ENCODE assay signal across 9 cellular contexts in genomic region chr12:108853426-108853825, GRCh38. TPM values are rescaled to one million over a fixed set of nuclear protein-coding genes. Genes with fewer than 3 reads are reported as not detected.
A peak's percentile ranks its signal among the peaks of the same experiment; 100 is the strongest.
DNase-seq lines count a peak whose midpoint lies in the region; ATAC-seq and TF ChIP-seq lines count a peak whose summit lies in the region.
"Had no signal": no experiment of that assay in that cellular context is flagged by ENCODE, and none has a peak within 500 bp of the region (broad histone marks: within the 10 kb centered on the region; RNA-seq: fewer than 3 reads in every experiment).

No MANE protein-coding gene starts in this region.

- peaks cover 3% of the 10 kb centered on the region; the same call in 1 of the 2 replicates for H3F3A ChIP-seq in Loucy (ENCODE audit: low read depth)

- no peak overlapping the region for H3K9ac ChIP-seq in Loucy (ENCODE audit: low read depth, low read length, poor library complexity, severe bottlenecking)

- TF ChIP-seq CTCF in Loucy (conservative IDR thresholded peaks at IDR 0.05; ENCODE audit: low read length): no peak
- no peak for TF ChIP-seq CTCF in body of pancreas (IDR thresholded peaks at IDR 0.05)
- no peak for TF ChIP-seq CTCF in lower lobe of right lung (IDR thresholded peaks at IDR 0.05)

- no peak overlapping the region for H3K4me3 ChIP-seq in Loucy (ENCODE audit: low read length, poor library complexity, severe bottlenecking)
- no peak overlapping the region for H3K4me3 ChIP-seq in body of pancreas
- H3K4me3 ChIP-seq in lower lobe of right lung: no peak overlapping the region

- 82 to 92% methylated on average over 9 to 10 of the region's 10 CpGs for WGBS in body of pancreas, 2 donors

- peaks cover 50% of the 10 kb centered on the region for H3K79me2 ChIP-seq in Loucy (ENCODE audit: insufficient read depth, low read length)

- DNase-seq in body of pancreas: no peak
- DNase-seq in lower lobe of right lung: no peak
- no peak for DNase-seq in HuH-7 (ENCODE audit: low spot score)
- DNase-seq in NOMO-1 treated with dmso at 0.1 percent for 144 hours (lab: John Stamatoyannopoulos, UW; ENCODE audit: unreplicated experiment): no peak
- DNase-seq in NK-92 treated with Interleukin-12 subunit alpha and Interleukin-12 subunit beta, amount 100 ng/mL, for 24 hours (lab: John Stamatoyannopoulos, UW): no peak
- DNase-seq: NCI-H2029, T-cell had no signal

- no peak for TF ChIP-seq POLR2A in body of pancreas (IDR thresholded peaks at IDR 0.05)

- no peaks in the 10 kb centered on the region for H3K9me2 ChIP-seq in Loucy (replicated peaks; ENCODE audit: low read depth, low read length)

- no peak overlapping the region for H2AFZ ChIP-seq in Loucy (ENCODE audit: low read length)

- intact Hi-C loops in body of pancreas (cut with DNase I): no loop called here
- intact Hi-C loops in lower lobe of right lung (cut with DNase I): no loop called here

- H3K27me3 ChIP-seq in Loucy (ENCODE audit: insufficient read depth, low read length, poor library complexity, severe bottlenecking) (no peaks in the 10 kb centered on the region), body of pancreas (no peaks in the 10 kb centered on the region), lower lobe of right lung (ENCODE audit: low read depth) (no peaks in the 10 kb centered on the region)

- H3K4me2 ChIP-seq in Loucy (ENCODE audit: low read depth, low read length, poor library complexity, severe bottlenecking): peak overlapping the region; percentile 14

- ATAC-seq in body of pancreas (no peak), lower lobe of right lung (no peak)
- ATAC-seq: T-cell had no signal

- peaks cover 35% of the 10 kb centered on the region for H3K4me1 ChIP-seq in Loucy (ENCODE audit: insufficient read depth, low read length, poor library complexity, severe bottlenecking)
- H3K4me1 ChIP-seq in body of pancreas: peaks cover 44% of the 10 kb centered on the region
- peaks cover 81% of the 10 kb centered on the region for H3K4me1 ChIP-seq in lower lobe of right lung

- peaks cover 16% of the 10 kb centered on the region for H4K20me1 ChIP-seq in Loucy (ENCODE audit: insufficient read depth, low read length, poor library complexity, severe bottlenecking)

- H3K36me3 ChIP-seq in Loucy (ENCODE audit: insufficient read depth, low read length) (peaks cover 5% of the 10 kb centered on the region; the same call in 1 of the 2 replicates), body of pancreas (replicated peaks in 1 of 2; ENCODE audit: insufficient read depth in 1 of 2, low read depth in 2 of 2) (no peaks in the 10 kb centered on the region), lower lobe of right lung (peaks cover 23% of the 10 kb centered on the region)

- no peaks in the 10 kb centered on the region for H3K9me3 ChIP-seq in Loucy (ENCODE audit: insufficient read depth, low read depth, low read length)
- no peaks in the 10 kb centered on the region for H3K9me3 ChIP-seq in body of pancreas
- H3K9me3 ChIP-seq in lower lobe of right lung: no peaks in the 10 kb centered on the region

- H3K27ac ChIP-seq in body of pancreas (peak overlapping the region in 3 of 4 donors; percentile 64 to 85 (median 82)), lower lobe of right lung (peak overlapping the region; percentile 79), temporal lobe (ENCODE audit: low read depth, low read length) (peak overlapping the region; percentile 23)

RNA-seq across cellular contexts. Expression of gene SSH1, which starts 4.0 kb away (rescaled TPM):
- total RNA-seq in body of pancreas (10 to 100 TPM in 1 of 2 donors, 1 to 10 TPM in 1; 5.6 to 16.9 TPM), lower lobe of right lung (45.6 TPM), temporal lobe (6.6 TPM)

RNA-seq across cellular contexts. Expression of gene DAO, which starts 26.5 kb away (rescaled TPM):
- total RNA-seq in body of pancreas (not detected), lower lobe of right lung (not detected), temporal lobe (not detected)
- total RNA-seq: T-cell had no signal

Comparison
In these comparisons a context has a peak if more than half of its experiments do, and no peak if none do; other contexts are left out.
1. H3K27ac ChIP-seq: peak in every context shown above with its lines; median percentile 82 in body of pancreas; 79 in lower lobe of right lung; 23 in temporal lobe.